15 cellular contexts compared by ENCODE assay signal in genomic region chr19:49336482-49337266, GRCh38. TPM values are rescaled to one million over a fixed set of nuclear protein-coding genes. Genes with fewer than 3 reads are reported as not detected.
A peak's percentile ranks its signal among the peaks of the same experiment; 100 is the strongest.
DNase-seq lines count a peak whose midpoint lies in the region; ATAC-seq, FAIRE-seq and TF ChIP-seq lines count a peak whose summit lies in the region.
"Had no signal": no experiment of that assay in that cellular context is flagged by ENCODE, and none has a peak within 500 bp of the region (broad histone marks: within the 10 kb centered on the region; RNA-seq: fewer than 3 reads in every experiment).

No MANE protein-coding gene starts in this region.

- H3K18ac ChIP-seq in H1 (ENCODE audit: extremely low read depth, low read length) = no peak overlapping the region

- no peak overlapping the region for H2BK20ac ChIP-seq in H1 (ENCODE audit: low read length)

- peaks cover 0 to 10% (median 3%) of the 10 kb centered on the region in 4 experiments; a peak in 4 of 7 replicates for H3K27me3 ChIP-seq in H1 (replicated peaks in 1 of 4; ENCODE audit: control insufficient read depth in 3 of 4, extremely low read depth in 1 of 4, insufficient read depth in 3 of 4, low read length in 3 of 4)
- H3K27me3 ChIP-seq in BE2C = no peaks in the 10 kb centered on the region
- no peaks in the 10 kb centered on the region for H3K27me3 ChIP-seq in heart right ventricle
- H3K27me3 ChIP-seq: left lung, uterus had no signal

- H3K36me3 ChIP-seq in H1 (ENCODE audit: control insufficient read depth in 2 of 4, insufficient read depth in 4 of 4, low read length in 3 of 4) = peaks cover 3 to 11% (median 8%) of the 10 kb centered on the region in 4 experiments; a peak in 7 of 8 replicates
- H3K36me3 ChIP-seq in BE2C = no peaks in the 10 kb centered on the region
- peaks cover 0 to 43% (median 7%) of the 10 kb centered on the region in 9 donors for H3K36me3 ChIP-seq in heart right ventricle
- H3K36me3 ChIP-seq: uterus had no signal

- no peak for TF ChIP-seq RAD21 in H1 (IDR thresholded peaks at IDR 0.05 in 1 of 2, conservative IDR thresholded peaks at IDR 0.05 in 1 of 2; ENCODE audit: low read depth in 2 of 2, low read length in 2 of 2)

- CTCF ChIA-PET in H1 (lab: Charles Lee; ENCODE audit: partially characterized antibody) = interaction anchor here (0.5 to 2.5 kb wide), 7 partner anchors 8 to 111 kb away, joined by 3 to 9 read pairs (median 6); no protein-coding TSS in a partner anchor

- no peak overlapping the region for H4K8ac ChIP-seq in H1 (ENCODE audit: extremely low read depth, insufficient read depth, low read length)

- H3K23me2 ChIP-seq in H1 (ENCODE audit: low read depth, low read length) = peaks cover 13% of the 10 kb centered on the region

- no peak overlapping the region for H2BK5ac ChIP-seq in H1 (ENCODE audit: low read depth, low read length)

- H3K9me3 Mint-ChIP-seq in stimulated activated effector memory CD8-positive, alpha-beta T cell treated with anti-CD3 and anti-CD28 coated beads, Interleukin-12 subunit alpha, Interleukin-12 subunit beta, amount 100 ng/mL, for 72 hours = no peaks in the 10 kb centered on the region

- no peak overlapping the region for H2BK120ac ChIP-seq in H1 (replicated peaks; ENCODE audit: low read depth, low read length)

- intact Hi-C loops in heart right ventricle (cut with DNase I) = no loop called here

- WGBS in H1 (ENCODE audit: extremely low coverage in 1 of 2, insufficient coverage in 1 of 2, insufficient read length in 1 of 2, insufficient replicate concordance in 2 of 2, low coverage in 1 of 2, low lambda C conversion rate in 2 of 2, missing lambda C conversion rate in 1 of 2), 2 experiments = 91% methylated on average over 9 of the region's 10 CpGs; no CpG with 5 or more reads in 1 of the 2 experiments
- 87% methylated on average over 10 of the region's 10 CpGs for WGBS in heart right ventricle, 2 donors

- H3K27ac Mint-ChIP-seq in T-helper 17 cell = peak overlapping the region; percentile 99
- peak overlapping the region; percentile 96 for H3K27ac Mint-ChIP-seq in stimulated activated effector memory CD8-positive, alpha-beta T cell treated with anti-CD3 and anti-CD28 coated beads, Interleukin-12 subunit alpha, Interleukin-12 subunit beta, amount 100 ng/mL, for 72 hours

- H3K4me1 ChIP-seq in H1 (replicated peaks in 1 of 4; ENCODE audit: control insufficient read depth in 3 of 4, insufficient read depth in 4 of 4, low read length in 3 of 4) (peaks cover 0 to 17% (median 10%) of the 10 kb centered on the region in 4 experiments; a peak in 6 of 7 replicates), BE2C (no peaks in the 10 kb centered on the region; the same call in 1 of the 2 replicates), heart right ventricle (peaks cover 2 to 66% (median 27%) of the 10 kb centered on the region in 9 donors)

- no peak overlapping the region for H4K5ac ChIP-seq in H1 (ENCODE audit: insufficient read length, low read depth, low read length)

- TF ChIP-seq CTCF in H1 (IDR thresholded peaks at IDR 0.05; ENCODE audit: control extremely low read depth in 1 of 3, insufficient read depth in 1 of 3, low read depth in 1 of 3, low read length in 3 of 3) (no peak), BE2C (IDR thresholded peaks at IDR 0.05; ENCODE audit: low read depth, low read length) (no peak), heart right ventricle (IDR thresholded peaks at IDR 0.05) (no peak)

- no peak for FAIRE-seq in H1 (lab: Jason Lieb, UNC)
- FAIRE-seq: endometrium had no signal

- H3K27me3 Mint-ChIP-seq in T-helper 17 cell = no peaks in the 10 kb centered on the region

- H2AK5ac ChIP-seq in H1 (ENCODE audit: low read depth, low read length) = no peak overlapping the region

- H3K4me3 ChIP-seq in H1 (ENCODE audit: extremely low read depth in 1 of 4, insufficient read depth in 2 of 4, low read depth in 3 of 4, low read length in 4 of 4) = no peak overlapping the region
- no peak overlapping the region for H3K4me3 ChIP-seq in BE2C (ENCODE audit: low read depth, low read length)
- H3K4me3 ChIP-seq in heart right ventricle = peak overlapping the region in 1 of 10 donors; percentile 65
- H3K4me3 ChIP-seq: uterus had no signal

- H3K9ac ChIP-seq in H1 (replicated peaks in 1 of 4; ENCODE audit: extremely low read depth in 1 of 4, low read depth in 3 of 4, low read length in 3 of 4) = no peak overlapping the region

- H3K79me1 ChIP-seq in H1 (ENCODE audit: low read depth, low read length) = no peaks in the 10 kb centered on the region

- peaks cover 53% of the 10 kb centered on the region for H3K4me1 Mint-ChIP-seq in T-helper 17 cell
- H3K4me1 Mint-ChIP-seq in stimulated activated effector memory CD8-positive, alpha-beta T cell treated with anti-CD3 and anti-CD28 coated beads, Interleukin-12 subunit alpha, Interleukin-12 subunit beta, amount 100 ng/mL, for 72 hours = peaks cover 84% of the 10 kb centered on the region

- no peak overlapping the region for H2AFZ ChIP-seq in H1 (ENCODE audit: low read length)

- H2BK15ac ChIP-seq in H1 (ENCODE audit: low read length) = no peak overlapping the region

- no peak overlapping the region for H3K14ac ChIP-seq in H1 (ENCODE audit: insufficient read length)

- H3K4me2 ChIP-seq in H1 (ENCODE audit: insufficient read depth in 1 of 2, low read depth in 2 of 2, low read length in 2 of 2) = no peak overlapping the region; a peak in 1 of 4 replicates

- peak overlapping the region; percentile 99 for H3K4me3 Mint-ChIP-seq in T-helper 17 cell
- H3K4me3 Mint-ChIP-seq in stimulated activated effector memory CD8-positive, alpha-beta T cell treated with anti-CD3 and anti-CD28 coated beads, Interleukin-12 subunit alpha, Interleukin-12 subunit beta, amount 100 ng/mL, for 72 hours = peak overlapping the region; percentile 97

- peaks cover 2 to 17% of the 10 kb centered on the region in 2 experiments for H4K20me1 ChIP-seq in H1 (replicated peaks in 1 of 2; ENCODE audit: control insufficient read depth in 1 of 2, insufficient read depth in 2 of 2, low read length in 2 of 2)

- peaks cover 13% of the 10 kb centered on the region for H3K36me3 Mint-ChIP-seq in T-helper 17 cell (ENCODE audit: low read depth)
- H3K36me3 Mint-ChIP-seq in stimulated activated effector memory CD8-positive, alpha-beta T cell treated with anti-CD3 and anti-CD28 coated beads, Interleukin-12 subunit alpha, Interleukin-12 subunit beta, amount 100 ng/mL, for 72 hours = peaks cover 51% of the 10 kb centered on the region

- H3K27ac ChIP-seq in H1 (ENCODE audit: low read depth, low read length) (no peak overlapping the region), heart right ventricle (peak overlapping the region in 1 of 10 donors; percentile 88)
- H3K27ac ChIP-seq: uterus had no signal

- no peak overlapping the region for H4K91ac ChIP-seq in H1 (replicated peaks; ENCODE audit: insufficient read length, low read length)

- peak overlapping the region; percentile 74 for H3K4ac ChIP-seq in H1 (replicated peaks; ENCODE audit: insufficient read length, low read depth, low read length)

- POLR2A ChIA-PET in H1 (lab: Charles Lee; ENCODE audit: partially characterized antibody) = interaction anchor here (0.6 to 6.9 kb wide), 12 partner anchors 9 to 99 kb away, joined by 3 to 63 read pairs (median 4); partner anchors contain the start of genes DKKL1 and TEAD2

- peak; percentile 51 for DNase-seq in activated CD8-positive, alpha-beta memory T cell treated with anti-CD3 and anti-CD28 coated beads for 24 hours
- DNase-seq in activated CD8-positive, alpha-beta memory T cell treated with anti-CD3 and anti-CD28 coated beads, Interleukin-2, amount 50 U/mL, for 4 hours = no peak
- no peak for DNase-seq in T-helper 17 cell
- no peak for DNase-seq in H1 (ENCODE audit: low read depth in 1 of 2, low spot score in 2 of 2)
- DNase-seq in stimulated activated effector memory CD8-positive, alpha-beta T cell treated with anti-CD3 and anti-CD28 coated beads, Interleukin-12 subunit alpha, Interleukin-12 subunit beta, amount 100 ng/mL, for 72 hours (ENCODE audit: low spot score in 2 of 2) = no peak
- no peak for DNase-seq in BE2C
- no peak for DNase-seq in DMS53 (lab: John Stamatoyannopoulos, UW)
- no peak for DNase-seq in heart right ventricle
- DNase-seq: glutamatergic neuron; left lung; NCI-H187; NK-92 treated with Interleukin-12 subunit alpha and Interleukin-12 subunit beta, amount 100 ng/mL, for 24 hours; occipital lobe; uterus had no signal

- TF ChIP-seq EP300 in H1 (IDR thresholded peaks at IDR 0.05; ENCODE audit: borderline replicate concordance in 1 of 2, low read depth in 2 of 2, low read length in 2 of 2) = no peak

- H3K56ac ChIP-seq in H1 (replicated peaks; ENCODE audit: insufficient read length, low read depth, low read length) = no peak overlapping the region

- no peaks in the 10 kb centered on the region for H3K9me3 ChIP-seq in T-helper 17 cell (ENCODE audit: control insufficient read depth, low read length, poor library complexity, severe bottlenecking)
- H3K9me3 ChIP-seq in H1 (ENCODE audit: insufficient read depth in 2 of 2, low read depth in 1 of 2, low read length in 1 of 2) = no peaks in the 10 kb centered on the region
- H3K9me3 ChIP-seq in BE2C = no peaks in the 10 kb centered on the region; the same call in 1 of the 2 replicates
- no peaks in the 10 kb centered on the region for H3K9me3 ChIP-seq in heart right ventricle
- H3K9me3 ChIP-seq: left lung, uterus had no signal

- no peak overlapping the region for H3K23ac ChIP-seq in H1 (ENCODE audit: insufficient read length)

- no peak for TF ChIP-seq POLR2A in H1 (IDR thresholded peaks at IDR 0.05; ENCODE audit: control extremely low read depth in 1 of 2, low read depth in 2 of 2, low read length in 2 of 2)

- no peaks in the 10 kb centered on the region for H3K79me2 ChIP-seq in H1 (ENCODE audit: control insufficient read depth in 1 of 2, insufficient read depth in 2 of 2, low read length in 2 of 2)

- ATAC-seq in T-helper 17 cell (no peak), heart right ventricle (no peak)
- no peak for ATAC-seq in stimulated activated effector memory CD8-positive, alpha-beta T cell treated with anti-CD3 and anti-CD28 coated beads, Interleukin-12 subunit alpha, Interleukin-12 subunit beta, amount 100 ng/mL, for 72 hours
- ATAC-seq: left lung had no signal

- H2BK12ac ChIP-seq in H1 (ENCODE audit: low read depth, low read length) = no peak overlapping the region

RNA-seq across cellular contexts. Expression of gene CD37, which starts 1.5 kb away (rescaled TPM):
- total RNA-seq in T-helper 17 cell = 100 to 1,000 TPM; 288 to 373 TPM
- not detected in 2 replicates for total RNA-seq in H1 (2021; fragmentation: NEBNext Ultra II Directional; extraction: Animal tissue kit (Norgen Biotek cat#: 25700))
- polyA plus RNA-seq in H1 (2011; rRNA removed) = not detected in 2 replicates
- not detected for polyA plus RNA-seq in H1 (2011; cell fraction: cytosol; rRNA removed)
- polyA plus RNA-seq in H1 (2011; cell fraction: nucleus; rRNA removed) = 0.16 TPM
- 1.9 to 55.2 TPM (median 3.7 TPM) in 4 replicates for polyA plus RNA-seq in H1 (2012, experiment 1 of 2)
- 77.7 TPM for polyA plus RNA-seq in H1 (2012, experiment 2 of 2)
- 0.24 TPM for polyA plus RNA-seq in H1 (2013, experiment 1 of 2)
- 0.37 TPM for polyA plus RNA-seq in H1 (2013, experiment 2 of 2)
- polyA minus RNA-seq in H1 (2011; rRNA and poly(A)+ RNA removed) = not detected in 2 replicates
- not detected for polyA minus RNA-seq in H1 (2011; cell fraction: cytosol; rRNA and poly(A)+ RNA removed)
- not detected for polyA minus RNA-seq in H1 (2011; cell fraction: nucleus; rRNA and poly(A)+ RNA removed)
- polyA plus RNA-seq in BE2C (2012; ENCODE audit: insufficient read depth, insufficient read length, low read depth) = 1.2 TPM
- total RNA-seq in heart right ventricle = 10 to 100 TPM in 2 of 10 donors, 1 to 10 TPM in 8; 2.0 to 34.2 (median 3.9) TPM
- polyA plus RNA-seq in heart right ventricle = 1 to 10 TPM; 2.3 to 3.5 TPM

RNA-seq across cellular contexts. Expression of gene SLC6A16, which starts 11.7 kb away (rescaled TPM):
- total RNA-seq in T-helper 17 cell (1 to 10 TPM; 3.1 to 3.7 TPM), heart right ventricle (1 to 10 TPM in 2 of 10 donors, under 1 TPM in 8; 0.25 to 1.0 (median 0.77) TPM)
- total RNA-seq in H1 (2021; fragmentation: NEBNext Ultra II Directional; extraction: Animal tissue kit (Norgen Biotek cat#: 25700)) = 1.5 and 1.7 TPM in 2 replicates
- polyA plus RNA-seq in H1 (2011; rRNA removed) (0.93 and 1.1 TPM in 2 replicates), heart right ventricle (1 to 10 TPM in 1 of 2 donors, under 1 TPM in 1; 0.13 to 3.1 TPM)
- 0.85 TPM for polyA plus RNA-seq in H1 (2011; cell fraction: cytosol; rRNA removed)
- polyA plus RNA-seq in H1 (2011; cell fraction: nucleus; rRNA removed) = 2.5 TPM
- polyA plus RNA-seq in H1 (2012, experiment 1 of 2) = 0.86 to 1.9 TPM (median 1.6 TPM) in 4 replicates
- polyA plus RNA-seq in H1 (2012, experiment 2 of 2) = 1.1 TPM
- polyA plus RNA-seq in H1 (2013, experiment 1 of 2) = 0.39 TPM
- polyA plus RNA-seq in H1 (2013, experiment 2 of 2) = 0.59 TPM
- polyA minus RNA-seq in H1 (2011; rRNA and poly(A)+ RNA removed) = 1.1 and 1.3 TPM in 2 replicates
- polyA minus RNA-seq in H1 (2011; cell fraction: cytosol; rRNA and poly(A)+ RNA removed) = 0.95 TPM
- polyA minus RNA-seq in H1 (2011; cell fraction: nucleus; rRNA and poly(A)+ RNA removed) = 2.7 TPM
- polyA plus RNA-seq in BE2C (2012; ENCODE audit: insufficient read depth, insufficient read length, low read depth) = 0.74 TPM
- total RNA-seq: occipital lobe had no signal

RNA-seq across cellular contexts. Expression of gene TEAD2, which starts 25.5 kb away (rescaled TPM):
- total RNA-seq in T-helper 17 cell (under 1 TPM in 1 of 2 donors, not detected in 1; 0.17 TPM), heart right ventricle (10 to 100 TPM; 34.1 to 67.8 (median 45.1) TPM)
- total RNA-seq in H1 (2021; fragmentation: NEBNext Ultra II Directional; extraction: Animal tissue kit (Norgen Biotek cat#: 25700)) = 146 and 156 TPM in 2 replicates
- polyA plus RNA-seq in H1 (2011; rRNA removed) (87.6 and 110 TPM in 2 replicates), heart right ventricle (10 to 100 TPM; 43.5 to 50.5 TPM)
- polyA plus RNA-seq in H1 (2011; cell fraction: cytosol; rRNA removed) = 76.8 TPM
- 113 TPM for polyA plus RNA-seq in H1 (2011; cell fraction: nucleus; rRNA removed)
- 111 to 130 TPM (median 124 TPM) in 4 replicates for polyA plus RNA-seq in H1 (2012, experiment 1 of 2)
- 176 TPM for polyA plus RNA-seq in H1 (2012, experiment 2 of 2)
- 139 TPM for polyA plus RNA-seq in H1 (2013, experiment 1 of 2)
- 138 TPM for polyA plus RNA-seq in H1 (2013, experiment 2 of 2)
- polyA minus RNA-seq in H1 (2011; rRNA and poly(A)+ RNA removed) = 97.0 and 101 TPM in 2 replicates
- polyA minus RNA-seq in H1 (2011; cell fraction: cytosol; rRNA and poly(A)+ RNA removed) = 74.5 TPM
- 52.5 TPM for polyA minus RNA-seq in H1 (2011; cell fraction: nucleus; rRNA and poly(A)+ RNA removed)
- polyA plus RNA-seq in BE2C (2012; ENCODE audit: insufficient read depth, insufficient read length, low read depth) = 2.3 TPM

RNA-seq across cellular contexts. Expression of gene DKKL1, which starts 27.0 kb away (rescaled TPM):
- total RNA-seq in T-helper 17 cell (not detected), heart right ventricle (under 1 TPM in 3 of 10 donors, not detected in 7; 0.22 to 0.54 (median 0.26) TPM)
- 2.6 and 3.1 TPM in 2 replicates for total RNA-seq in H1 (2021; fragmentation: NEBNext Ultra II Directional; extraction: Animal tissue kit (Norgen Biotek cat#: 25700))
- polyA plus RNA-seq in H1 (2011; rRNA removed) (5.9 and 6.8 TPM in 2 replicates), heart right ventricle (under 1 TPM in 1 of 2 donors, not detected in 1; 0.20 TPM)
- polyA plus RNA-seq in H1 (2011; cell fraction: cytosol; rRNA removed) = 4.6 TPM
- polyA plus RNA-seq in H1 (2011; cell fraction: nucleus; rRNA removed) = 5.8 TPM
- 1.4 to 4.0 TPM (median 3.3 TPM) in 4 replicates for polyA plus RNA-seq in H1 (2012, experiment 1 of 2)
- 3.4 TPM for polyA plus RNA-seq in H1 (2012, experiment 2 of 2)
- polyA plus RNA-seq in H1 (2013, experiment 1 of 2) = 5.0 TPM
- 4.3 TPM for polyA plus RNA-seq in H1 (2013, experiment 2 of 2)
- 1.0 and 2.1 TPM in 2 replicates for polyA minus RNA-seq in H1 (2011; rRNA and poly(A)+ RNA removed)
- polyA minus RNA-seq in H1 (2011; cell fraction: cytosol; rRNA and poly(A)+ RNA removed) = 2.6 TPM
- polyA minus RNA-seq in H1 (2011; cell fraction: nucleus; rRNA and poly(A)+ RNA removed) = 1.5 TPM
- not detected for polyA plus RNA-seq in BE2C (2012; ENCODE audit: insufficient read depth, insufficient read length, low read depth)

RNA-seq across cellular contexts. Expression of gene KASH5, which starts 51.4 kb away (rescaled TPM):
- total RNA-seq in T-helper 17 cell (under 1 TPM in 1 of 2 donors, not detected in 1; 0.86 TPM), heart right ventricle (not detected)
- total RNA-seq in H1 (2021; fragmentation: NEBNext Ultra II Directional; extraction: Animal tissue kit (Norgen Biotek cat#: 25700)) = 0.19 and 0.57 TPM in 2 replicates
- polyA plus RNA-seq in H1 (2011; rRNA removed) (0.05 and 0.28 TPM in 2 replicates), heart right ventricle (not detected)
- 0.21 TPM for polyA plus RNA-seq in H1 (2011; cell fraction: cytosol; rRNA removed)
- polyA plus RNA-seq in H1 (2011; cell fraction: nucleus; rRNA removed) = 0.76 TPM
- 0.12 to 0.42 TPM in 2 of 4 replicates, not detected in the others for polyA plus RNA-seq in H1 (2012, experiment 1 of 2)
- not detected for polyA plus RNA-seq in H1 (2012, experiment 2 of 2)
- 0.12 TPM for polyA plus RNA-seq in H1 (2013, experiment 1 of 2)
- 0.07 TPM for polyA plus RNA-seq in H1 (2013, experiment 2 of 2)
- 0.17 TPM in 1 of 2 replicates, not detected in the other for polyA minus RNA-seq in H1 (2011; rRNA and poly(A)+ RNA removed)
- not detected for polyA minus RNA-seq in H1 (2011; cell fraction: cytosol; rRNA and poly(A)+ RNA removed)
- not detected for polyA minus RNA-seq in H1 (2011; cell fraction: nucleus; rRNA and poly(A)+ RNA removed)
- polyA plus RNA-seq in BE2C (2012; ENCODE audit: insufficient read depth, insufficient read length, low read depth) = not detected
- total RNA-seq: occipital lobe had no signal

Comparison
In these comparisons a context has a peak if more than half of its experiments do, and no peak if none do; other contexts are left out.
1. RNA of gene CD37, which starts 1.5 kb away (total RNA-seq): 288 to 373 TPM in T-helper 17 cell; 2.0 to 34.2 TPM in heart right ventricle and not detected in H1; every median in the first group is over 4 times any median in the second.
2. RNA of gene TEAD2, which starts 25.5 kb away (total RNA-seq): 146 to 156 TPM in H1 and 34.1 to 67.8 TPM in heart right ventricle; 0.17 TPM in T-helper 17 cell; every median in the first group is over 10 times any median in the second.